10 cellular contexts compared by ENCODE assay signal in genomic region chr20:6623989-6624388, GRCh38.
DNase-seq lines count a peak whose midpoint lies in the region; ATAC-seq, FAIRE-seq and TF ChIP-seq lines count a peak whose summit lies in the region.
"Had no signal": no experiment of that assay in that cellular context is flagged by ENCODE, and none has a peak within 500 bp of the region (broad histone marks: within the 10 kb centered on the region; RNA-seq: fewer than 3 reads in every experiment).

No MANE protein-coding gene starts in this region.

- no peak for FAIRE-seq in small intestine (lab: Jason Lieb, UNC)

- no peaks in the 10 kb centered on the region for H3K79me2 ChIP-seq in smooth muscle cell (ENCODE audit: low read depth)

- H3K9ac ChIP-seq in smooth muscle cell (ENCODE audit: low read depth), result no peak overlapping the region

- H3K27me3 ChIP-seq in smooth muscle cell (ENCODE audit: low read depth), result no peaks in the 10 kb centered on the region
- H3K27me3 ChIP-seq in small intestine (ENCODE audit: control insufficient read depth in 2 of 2, insufficient read depth in 2 of 2, low read length in 2 of 2), result no peaks in the 10 kb centered on the region

- peak; percentile 62 for DNase-seq in OCI-M1 (lab: John Stamatoyannopoulos, UW)
- DNase-seq in smooth muscle cell (lab: John Stamatoyannopoulos, UW; ENCODE audit: unreplicated experiment), result no peak
- no peak for DNase-seq in NCI-H2081 treated with DMSO at 0.1 percent for 48 hours (lab: John Stamatoyannopoulos, UW)
- DNase-seq in effector CD8-positive, alpha-beta T cell (lab: John Stamatoyannopoulos, UW), result no peak
- no peak for DNase-seq in small intestine
- DNase-seq: NCI-H1694; stimulated activated CD4-positive, alpha-beta T cell treated with anti-CD3 and anti-CD28 coated beads, Interleukin-1b, Interleukin-23, amount 100 ng/mL, for 48 hours had no signal

- no peaks in the 10 kb centered on the region for H4K20me1 ChIP-seq in smooth muscle cell (ENCODE audit: low read depth)

- H3K9me3 ChIP-seq in smooth muscle cell (replicated peaks; ENCODE audit: low read depth) (no peaks in the 10 kb centered on the region), small intestine (ENCODE audit: control insufficient read depth, low read depth) (no peaks in the 10 kb centered on the region)

- WGBS in smooth muscle cell (ENCODE audit: low lambda C conversion rate), result 39% methylated on average over 3 of the region's 3 CpGs
- WGBS in small intestine, 3 donors, result 30 to 47% (median 34%) methylated on average over 3 of the region's 3 CpGs

- ATAC-seq in GM19455 (IDR thresholded peaks at IDR 0.05; ENCODE audit: unreplicated experiment) (peak; percentile 90), HG03045 (IDR thresholded peaks at IDR 0.05; ENCODE audit: unreplicated experiment) (peak; percentile 98)

- H3F3A ChIP-seq in smooth muscle cell (ENCODE audit: low read depth), result no peaks in the 10 kb centered on the region

- TF ChIP-seq CTCF in smooth muscle cell (IDR thresholded peaks at IDR 0.05; ENCODE audit: borderline replicate concordance, insufficient read depth, poor library complexity, severe bottlenecking), result no peak

- H3K36me3 ChIP-seq in smooth muscle cell (ENCODE audit: low read depth) (no peaks in the 10 kb centered on the region), small intestine (ENCODE audit: control insufficient read depth in 2 of 2, insufficient read depth in 2 of 2, low read length in 2 of 2) (no peaks in the 10 kb centered on the region)

- H2AFZ ChIP-seq in smooth muscle cell (ENCODE audit: low read depth), result peak overlapping the region; percentile 68

- H3K27ac ChIP-seq in smooth muscle cell (ENCODE audit: low read depth), result no peak overlapping the region
- no peak overlapping the region for H3K27ac ChIP-seq in small intestine (ENCODE audit: low read depth in 1 of 2, low read length in 1 of 2)
- H3K27ac ChIP-seq: VCaP had no signal

- H3K4me2 ChIP-seq in smooth muscle cell, result no peak overlapping the region

- peak overlapping the region; percentile 2 for H3K4me3 ChIP-seq in smooth muscle cell
- no peak overlapping the region for H3K4me3 ChIP-seq in small intestine (ENCODE audit: low read depth in 1 of 2, low read length in 2 of 2)

- H3K4me1 ChIP-seq in smooth muscle cell (ENCODE audit: low read depth), result peaks cover 10% of the 10 kb centered on the region
- H3K4me1 ChIP-seq in small intestine (ENCODE audit: control insufficient read depth in 2 of 2, insufficient read depth in 1 of 2, low read depth in 1 of 2, low read length in 1 of 2), result no peaks in the 10 kb centered on the region
